ENCODE assay signal across 17 cellular contexts in the genomic region with DNA sequence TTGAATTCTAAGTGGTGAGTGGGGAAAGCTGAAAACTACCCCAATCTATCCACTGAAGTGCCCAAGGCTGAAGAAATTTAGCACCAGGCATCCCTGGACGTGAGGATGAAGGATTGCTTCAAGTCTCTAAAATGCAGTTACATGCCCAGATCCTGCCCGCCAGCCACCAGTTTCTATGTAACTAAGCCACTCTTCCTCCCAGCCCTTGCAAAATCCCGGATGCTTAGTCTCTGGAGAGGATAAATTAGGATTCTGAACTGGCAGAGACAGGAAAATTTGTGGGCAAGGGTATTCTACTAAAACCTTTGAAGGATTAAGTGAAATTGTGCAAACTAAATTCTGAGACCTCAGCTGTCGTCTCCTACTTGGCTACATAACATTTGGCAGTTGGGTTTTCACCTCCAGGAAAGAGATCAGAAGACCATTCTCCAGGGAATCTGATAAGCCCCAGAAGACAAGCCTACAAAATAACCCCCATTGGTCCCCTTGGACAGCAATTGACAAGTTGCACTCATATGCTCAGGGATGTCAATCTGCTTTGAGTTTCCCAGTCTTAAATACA.
DNase-seq lines count a peak whose midpoint lies in the region; TF ChIP-seq lines count a peak whose summit lies in the region.
"Had no signal": no experiment of that assay in that cellular context is flagged by ENCODE, and none has a peak within 500 bp of the region (broad histone marks: within the 10 kb centered on the region; RNA-seq: fewer than 3 reads in every experiment).

No MANE protein-coding gene starts in this region.

- H3F3A ChIP-seq in smooth muscle cell (ENCODE audit: low read depth): peaks cover 7% of the 10 kb centered on the region

- H3K9ac ChIP-seq in BLaER1 treated with 17β-estradiol and CSF1 and Interleukin-3, amounts not matched to agents 10 nM and 100 nM: no peak overlapping the region
- H3K9ac ChIP-seq in smooth muscle cell (ENCODE audit: low read depth): no peak overlapping the region
- H3K9ac ChIP-seq: GM23248 had no signal

- H3K36me3 Mint-ChIP-seq in glutamatergic neuron (ENCODE audit: unreplicated experiment): no peaks in the 10 kb centered on the region

- WGBS in smooth muscle cell (ENCODE audit: low lambda C conversion rate): 29% methylated on average over 4 of the region's 4 CpGs

- peaks cover 6% of the 10 kb centered on the region for H3K4me1 Mint-ChIP-seq in glutamatergic neuron (ENCODE audit: low read depth, unreplicated experiment)

- no peaks in the 10 kb centered on the region for H3K27me3 ChIP-seq in BLaER1 treated with 17β-estradiol and CSF1 and Interleukin-3, amounts not matched to agents 10 nM and 100 nM
- no peaks in the 10 kb centered on the region for H3K27me3 ChIP-seq in smooth muscle cell (ENCODE audit: low read depth)

- H3K36me3 ChIP-seq in BLaER1 treated with 17β-estradiol and CSF1 and Interleukin-3, amounts not matched to agents 10 nM and 100 nM: peaks cover 14 to 66% (median 33%) of the 10 kb centered on the region in 11 experiments; a peak in 21 of 22 replicates
- no peaks in the 10 kb centered on the region for H3K36me3 ChIP-seq in smooth muscle cell (ENCODE audit: low read depth)

- H4K20me1 ChIP-seq in BLaER1 treated with 17β-estradiol and CSF1 and Interleukin-3, amounts not matched to agents 10 nM and 100 nM: no peaks in the 10 kb centered on the region
- H4K20me1 ChIP-seq in smooth muscle cell (ENCODE audit: low read depth): no peaks in the 10 kb centered on the region

- no peaks in the 10 kb centered on the region for H3K27me3 Mint-ChIP-seq in glutamatergic neuron (ENCODE audit: unreplicated experiment)
- H3K27me3 Mint-ChIP-seq: B cell; CD8-positive, alpha-beta memory T cell had no signal

- peak; percentile 76 for DNase-seq in LHCN-M2 (ENCODE audit: low read depth)
- DNase-seq in glutamatergic neuron: no peak
- DNase-seq in smooth muscle cell (lab: John Stamatoyannopoulos, UW; ENCODE audit: unreplicated experiment): no peak
- no peak for DNase-seq in NCI-H748 treated with DMSO at 0.1 percent for 48 hours (lab: John Stamatoyannopoulos, UW)
- no peak for DNase-seq in amniotic stem cell (lab: John Stamatoyannopoulos, UW)
- no peak for DNase-seq in DMS53 (lab: John Stamatoyannopoulos, UW)
- DNase-seq: ACHN; Caco-2; CD8-positive, alpha-beta memory T cell; DMS 273 treated with DMSO at 0.1 percent for 48 hours; DMS79; GM23248; H7; KBM-7 had no signal

- TF ChIP-seq CTCF in glutamatergic neuron (IDR thresholded peaks at IDR 0.05; ENCODE audit: partially characterized antibody, unreplicated experiment) (no peak), smooth muscle cell (IDR thresholded peaks at IDR 0.05; ENCODE audit: borderline replicate concordance, insufficient read depth, poor library complexity, severe bottlenecking) (no peak)

- H3K27ac ChIP-seq in BLaER1 treated with 17β-estradiol and CSF1 and Interleukin-3, amounts not matched to agents 10 nM and 100 nM: peak overlapping the region in 6 of 11 experiments; percentile 3 to 59 (median 50); a peak in 11 of 22 replicates
- peak overlapping the region; percentile 72 for H3K27ac ChIP-seq in smooth muscle cell (ENCODE audit: low read depth)
- H3K27ac ChIP-seq: GM23248 had no signal

- H3K4me1 ChIP-seq in BLaER1 treated with 17β-estradiol and CSF1 and Interleukin-3, amounts not matched to agents 10 nM and 100 nM: peaks cover 8 to 28% (median 21%) of the 10 kb centered on the region in 10 experiments; a peak in 19 of 20 replicates
- peaks cover 4% of the 10 kb centered on the region for H3K4me1 ChIP-seq in smooth muscle cell (ENCODE audit: low read depth)
- H3K4me1 ChIP-seq: Caco-2 had no signal

- H2AFZ ChIP-seq in smooth muscle cell (ENCODE audit: low read depth): no peak overlapping the region
- H2AFZ ChIP-seq: GM23248 had no signal

- H3K79me2 ChIP-seq in smooth muscle cell (ENCODE audit: low read depth): no peaks in the 10 kb centered on the region

- peak overlapping the region; percentile 21 for H3K27ac Mint-ChIP-seq in glutamatergic neuron (ENCODE audit: unreplicated experiment)
- H3K27ac Mint-ChIP-seq: B cell; CD8-positive, alpha-beta memory T cell had no signal

- H3K4me3 Mint-ChIP-seq in glutamatergic neuron (ENCODE audit: unreplicated experiment): no peak overlapping the region
- H3K4me3 Mint-ChIP-seq: B cell; CD8-positive, alpha-beta memory T cell had no signal

- H3K4me2 ChIP-seq in BLaER1 treated with 17β-estradiol and CSF1 and Interleukin-3, amounts not matched to agents 10 nM and 100 nM: peak overlapping the region in 8 of 11 experiments; percentile 15 to 52 (median 42); a peak in 14 of 22 replicates
- peak overlapping the region; percentile 27 for H3K4me2 ChIP-seq in smooth muscle cell

- H3K9me3 Mint-ChIP-seq in glutamatergic neuron (ENCODE audit: unreplicated experiment): no peaks in the 10 kb centered on the region

- no peak overlapping the region for H3K4me3 ChIP-seq in BLaER1 treated with 17β-estradiol and CSF1 and Interleukin-3, amounts not matched to agents 10 nM and 100 nM
- no peak overlapping the region for H3K4me3 ChIP-seq in smooth muscle cell
- H3K4me3 ChIP-seq: GM12878, GM23248 had no signal

- peaks cover 0 to 10% (median 5%) of the 10 kb centered on the region in 11 experiments; a peak in 12 of 22 replicates for H3K9me3 ChIP-seq in BLaER1 treated with 17β-estradiol and CSF1 and Interleukin-3, amounts not matched to agents 10 nM and 100 nM (replicated peaks in 1 of 11)
- no peaks in the 10 kb centered on the region for H3K9me3 ChIP-seq in smooth muscle cell (replicated peaks; ENCODE audit: low read depth)
- H3K9me3 ChIP-seq: Caco-2 had no signal
